ENCODE assay signal across 12 cellular contexts in the genomic region with DNA sequence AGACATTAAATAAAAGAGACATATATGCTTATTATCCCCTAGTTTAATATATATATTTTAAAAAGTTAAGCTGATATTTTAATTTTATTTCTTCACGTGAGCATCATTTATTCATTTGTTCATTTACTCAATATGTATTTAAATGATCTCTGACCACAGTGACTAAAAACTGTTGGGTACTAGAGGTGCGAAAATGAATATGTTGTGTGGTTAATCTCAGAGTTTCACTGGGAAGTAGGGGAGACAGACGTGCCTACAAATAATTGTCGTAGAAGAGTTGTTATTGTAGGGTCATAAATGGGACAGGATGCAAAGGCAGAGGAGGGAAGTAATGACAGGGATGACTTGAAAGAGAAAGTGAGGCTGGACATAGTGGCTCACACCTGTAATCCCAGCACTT.
A peak's percentile ranks its signal among the peaks of the same experiment; 100 is the strongest.
DNase-seq lines count a peak whose midpoint lies in the region; ATAC-seq, FAIRE-seq and TF ChIP-seq lines count a peak whose summit lies in the region.
"Had no signal": no experiment of that assay in that cellular context is flagged by ENCODE, and none has a peak within 500 bp of the region (broad histone marks: within the 10 kb centered on the region; RNA-seq: fewer than 3 reads in every experiment).

No MANE protein-coding gene starts in this region.

- H3K4me3 Mint-ChIP-seq in mesothelial cell of epicardium, result no peak overlapping the region
- no peak overlapping the region for H3K4me3 Mint-ChIP-seq in naive thymus-derived CD8-positive, alpha-beta T cell
- no peak overlapping the region for H3K4me3 Mint-ChIP-seq in activated naive CD4-positive, alpha-beta T cell treated with anti-CD3 and anti-CD28 coated beads, Interleukin-2, amount 10 ng/mL, durations not matched to agents 7 days and 5 days

- H3K27me3 ChIP-seq in WERI-Rb-1 (ENCODE audit: insufficient read depth, low read depth, severe bottlenecking), result no peaks in the 10 kb centered on the region
- H3K27me3 ChIP-seq: brain microvascular endothelial cell, Peyer's patch had no signal

- H3K36me3 ChIP-seq in WERI-Rb-1, result no peaks in the 10 kb centered on the region
- H3K36me3 ChIP-seq: brain microvascular endothelial cell, Peyer's patch had no signal

- POLR2A ChIA-PET in naive thymus-derived CD8-positive, alpha-beta T cell (lab: Charles Lee), result no interaction called here

- H3K27me3 Mint-ChIP-seq in mesothelial cell of epicardium (ENCODE audit: low read depth), result no peaks in the 10 kb centered on the region
- H3K27me3 Mint-ChIP-seq in naive thymus-derived CD8-positive, alpha-beta T cell, result no peaks in the 10 kb centered on the region
- no peaks in the 10 kb centered on the region for H3K27me3 Mint-ChIP-seq in activated naive CD4-positive, alpha-beta T cell treated with anti-CD3 and anti-CD28 coated beads, Interleukin-2, amount 10 ng/mL, durations not matched to agents 7 days and 5 days

- H3K27ac Mint-ChIP-seq in mesothelial cell of epicardium, result no peak overlapping the region
- H3K27ac Mint-ChIP-seq in naive thymus-derived CD8-positive, alpha-beta T cell, result peak overlapping the region in 1 of 10 donors; percentile 13
- no peak overlapping the region for H3K27ac Mint-ChIP-seq in activated naive CD4-positive, alpha-beta T cell treated with anti-CD3 and anti-CD28 coated beads, Interleukin-2, amount 10 ng/mL, durations not matched to agents 7 days and 5 days

- no peaks in the 10 kb centered on the region for H3K4me1 Mint-ChIP-seq in mesothelial cell of epicardium
- H3K4me1 Mint-ChIP-seq in naive thymus-derived CD8-positive, alpha-beta T cell, result peaks cover 3 to 19% (median 5%) of the 10 kb centered on the region in 4 donors
- peaks cover 8% of the 10 kb centered on the region for H3K4me1 Mint-ChIP-seq in activated naive CD4-positive, alpha-beta T cell treated with anti-CD3 and anti-CD28 coated beads, Interleukin-2, amount 10 ng/mL, durations not matched to agents 7 days and 5 days

- no peaks in the 10 kb centered on the region for H3K9me3 ChIP-seq in WERI-Rb-1 (ENCODE audit: severe bottlenecking)
- H3K9me3 ChIP-seq: Peyer's patch had no signal

- CTCF ChIA-PET in activated naive CD4-positive, alpha-beta T cell treated with anti-CD3 and anti-CD28 coated beads, Interleukin-2, amount 10 ng/mL, durations not matched to agents 7 days and 5 days (lab: Charles Lee), result no interaction called here

- ATAC-seq in GM18907 (IDR thresholded peaks at IDR 0.05; ENCODE audit: unreplicated experiment) (peak; percentile 68), GM21786 (IDR thresholded peaks at IDR 0.05; ENCODE audit: unreplicated experiment) (peak; percentile 71), HG03354 (IDR thresholded peaks at IDR 0.05; ENCODE audit: poor library complexity, severe bottlenecking, unreplicated experiment) (peak; percentile 55)
- no peak for ATAC-seq in naive thymus-derived CD8-positive, alpha-beta T cell

- no peak overlapping the region for H3K4me3 ChIP-seq in WERI-Rb-1 (ENCODE audit: low read depth, low read length)
- H3K4me3 ChIP-seq: Peyer's patch had no signal

- TF ChIP-seq CTCF in mesothelial cell of epicardium (IDR thresholded peaks at IDR 0.05; ENCODE audit: unreplicated experiment) (no peak), WERI-Rb-1 (IDR thresholded peaks at IDR 0.05; ENCODE audit: low read depth, low read length) (no peak)

- DNase-seq in mesothelial cell of epicardium (ENCODE audit: low spot score in 2 of 2, unreplicated experiment in 2 of 2), result no peak
- no peak for DNase-seq in WERI-Rb-1
- DNase-seq in naive thymus-derived CD8-positive, alpha-beta T cell, result no peak
- DNase-seq in activated naive CD4-positive, alpha-beta T cell treated with anti-CD3 and anti-CD28 coated beads, Interleukin-2, amount 10 ng/mL, durations not matched to agents 7 days and 5 days, result no peak
- DNase-seq: activated CD8-positive, alpha-beta memory T cell treated with anti-CD3 and anti-CD28 coated beads, Interleukin-2, amount 50 U/mL, for 4 hours; brain microvascular endothelial cell; Peyer's patch; T1000 had no signal

- no peaks in the 10 kb centered on the region for H3K36me3 Mint-ChIP-seq in mesothelial cell of epicardium
- H3K36me3 Mint-ChIP-seq in naive thymus-derived CD8-positive, alpha-beta T cell, result peaks cover 0 to under 1% (median 0%) of the 10 kb centered on the region in 3 donors
- no peaks in the 10 kb centered on the region for H3K36me3 Mint-ChIP-seq in activated naive CD4-positive, alpha-beta T cell treated with anti-CD3 and anti-CD28 coated beads, Interleukin-2, amount 10 ng/mL, durations not matched to agents 7 days and 5 days

- peak; percentile 19 for FAIRE-seq in G401.6 (lab: Jason Lieb, UNC)

- no peak overlapping the region for H3K27ac ChIP-seq in WERI-Rb-1
- H3K27ac ChIP-seq: brain microvascular endothelial cell, Peyer's patch had no signal

- H3K9me3 Mint-ChIP-seq in mesothelial cell of epicardium, result no peaks in the 10 kb centered on the region
- no peaks in the 10 kb centered on the region for H3K9me3 Mint-ChIP-seq in naive thymus-derived CD8-positive, alpha-beta T cell
- H3K9me3 Mint-ChIP-seq in activated naive CD4-positive, alpha-beta T cell treated with anti-CD3 and anti-CD28 coated beads, Interleukin-2, amount 10 ng/mL, durations not matched to agents 7 days and 5 days, result peaks cover 4% of the 10 kb centered on the region

Comparison
In these comparisons a context has a peak if more than half of its experiments do, and no peak if none do; other contexts are left out.
1. ATAC-seq: peak in GM18907 (single experiment), GM21786 (single experiment) and HG03354 (single experiment); none in naive thymus-derived CD8-positive, alpha-beta T cell (0 of 2).